7 cellular contexts compared by ENCODE assay signal in genomic region chr14:21894003-21894897, GRCh38.
A peak's percentile ranks its signal among the peaks of the same experiment; 100 is the strongest.
DNase-seq lines count a peak whose midpoint lies in the region; ATAC-seq and TF ChIP-seq lines count a peak whose summit lies in the region.

No MANE protein-coding gene starts in this region.

- CTCF ChIA-PET in HEK293T (lab: Yijun Ruan, JAX) = interaction anchor here (0.6 to 0.9 kb wide), 3 partner anchors 12 to 42 kb away, joined by 3 to 5 read pairs (median 3); no protein-coding TSS in a partner anchor

- ATAC-seq in HG03378 (IDR thresholded peaks at IDR 0.05; ENCODE audit: unreplicated experiment) (no peak), GM18909 (IDR thresholded peaks at IDR 0.05; ENCODE audit: poor library complexity, unreplicated experiment) (no peak)

- no peaks in the 10 kb centered on the region for H3K36me3 ChIP-seq in effector memory CD4-positive, alpha-beta T cell (ENCODE audit: control insufficient read depth, insufficient read depth, low read length)

- peak; percentile 19 for DNase-seq in HEK293T (ENCODE audit: extremely low spot score)
- DNase-seq in activated CD4-positive, alpha-beta T cell treated with anti-CD3 and anti-CD28 coated beads for 24 hours (ENCODE audit: low read depth in 2 of 2) = peak; percentile 20 to 36
- peak; percentile 4 to 27 (median 17) for DNase-seq in effector memory CD4-positive, alpha-beta T cell
- DNase-seq in stimulated activated CD4-positive, alpha-beta T cell treated with anti-CD3 and anti-CD28 coated beads, Interleukin-2, amount 100 ng/mL, for 4 hours (ENCODE audit: low read depth) = peak; percentile 31
- no peak for DNase-seq in NCI-H510A (lab: John Stamatoyannopoulos, UW)

- POLR2A ChIA-PET in HEK293T (lab: Yijun Ruan, JAX) = no interaction called here

- no peaks in the 10 kb centered on the region for H3K27me3 ChIP-seq in effector memory CD4-positive, alpha-beta T cell (replicated peaks; ENCODE audit: control insufficient read depth, insufficient read depth, low read length, poor library complexity, severe bottlenecking)

- peak overlapping the region; percentile 32 for H3K27ac ChIP-seq in effector memory CD4-positive, alpha-beta T cell (ENCODE audit: insufficient read depth, low read length, poor library complexity, severe bottlenecking)

- H3K9me3 ChIP-seq in effector memory CD4-positive, alpha-beta T cell (ENCODE audit: control insufficient read depth, low read length) = no peaks in the 10 kb centered on the region

- H3K4me3 ChIP-seq in effector memory CD4-positive, alpha-beta T cell (ENCODE audit: insufficient read depth, low read depth, low read length, poor library complexity, severe bottlenecking) = no peak overlapping the region

- H3K4me1 ChIP-seq in effector memory CD4-positive, alpha-beta T cell (ENCODE audit: control insufficient read depth, insufficient read depth, low read length, poor library complexity, severe bottlenecking) = peaks cover 3% of the 10 kb centered on the region

TF ChIP-seq in HEK293T, 16 proteins besides CTCF, POLR2A, EP300 and RAD21:
- TF ChIP-seq FOXM1 (IDR thresholded peaks at IDR 0.05; ENCODE audit: borderline replicate concordance) (no peak), FOXA1 (IDR thresholded peaks at IDR 0.05) (no peak)
